Comparison of ENCODE assay signal across 29 cellular contexts in genomic region chr1:232191560-232191959, GRCh38.
"Had no signal": no experiment of that assay in that cellular context is flagged by ENCODE, and none has a peak within 500 bp of the region (broad histone marks: within the 10 kb centered on the region; RNA-seq: fewer than 3 reads in every experiment).

No MANE protein-coding gene starts in this region.

- H3K9me3 ChIP-seq: stomach, suprapubic skin, testis, thoracic aorta, thyroid gland, tibial artery, tibial nerve, transverse colon, upper lobe of left lung, upper lobe of right lung, uterus, vagina had no signal

- FAIRE-seq: urothelium cell line had no signal

- H3K27me3 ChIP-seq: stomach, suprapubic skin, testis, thyroid gland, tibial artery, tibial nerve, transverse colon, upper lobe of left lung, upper lobe of right lung, uterus, vagina had no signal

- DNase-seq: stimulated activated CD4-positive, alpha-beta T cell treated with anti-CD3 and anti-CD28 coated beads, Interleukin-2, amount 100 ng/mL, for 48 hours; stimulated activated CD4-positive, alpha-beta T cell treated with anti-CD3 and anti-CD28 coated beads, Interleukin-4, amount 100 ng/mL, for 1 hour; stimulated activated CD4-positive, alpha-beta T cell treated with anti-CD3 and anti-CD28 coated beads, Interleukin-4, amount 100 ng/mL, for 24 hours; stimulated activated CD4-positive, alpha-beta T cell treated with anti-CD3 and anti-CD28 coated beads, Interleukin-4, amount 100 ng/mL, for 4 hours; stimulated activated CD8-positive, alpha-beta memory T cell treated with anti-CD3 and anti-CD28 coated beads, Interleukin-4, amount 100 ng/mL, for 48 hours; stimulated activated naive B cell treated with anti-CD40 and anti-IgM and Interleukin-4, amounts not matched to agents 10 μg/mL and 1 μg/mL and 100 μg/mL, for 72 hours; stimulated activated naive CD4-positive, alpha-beta T cell; stimulated activated naive CD4-positive, alpha-beta T cell treated with Interleukin-2 at 50 U/mL for 16 hours; stimulated activated naive CD8-positive, alpha-beta T cell treated with anti-CD3 and anti-CD28 coated beads, Interleukin-15, amount 100 ng/mL, for 72 hours; stimulated activated naive CD8-positive, alpha-beta T cell treated with anti-CD3 and anti-CD28 coated beads, Interleukin-15, Interleukin-2, amounts not matched to agents 100 U/mL and 50 U/mL, for 24 hours; stomach; substantia nigra; testis; thyroid gland; tibial artery; transverse colon; trophoblast cell; upper lobe of right lung; uterus had no signal

- H3K36me3 ChIP-seq: stomach, suprapubic skin, thoracic aorta, thyroid gland, tibial artery, tibial nerve, transverse colon, upper lobe of left lung, upper lobe of right lung, uterus, vagina had no signal

- H3K27ac Mint-ChIP-seq: stimulated activated effector memory CD8-positive, alpha-beta T cell treated with anti-CD3 and anti-CD28 coated beads, Interleukin-12 subunit alpha, Interleukin-12 subunit beta, amount 100 ng/mL, for 72 hours; stimulated activated memory B cell treated with anti-CD40 and anti-IgM and Interleukin-4, amounts not matched to agents 10 μg/mL and 1 μg/mL and 100 μg/mL, for 72 hours; stimulated activated naive B cell treated with anti-CD40 and anti-IgM and Interleukin-4, amounts not matched to agents 10 μg/mL and 1 μg/mL and 100 μg/mL, for 72 hours; stimulated activated naive CD8-positive, alpha-beta T cell treated with anti-CD3 and anti-CD28 coated beads, Interleukin-15, amount 100 ng/mL, for 72 hours; stimulated activated naive CD8-positive, alpha-beta T cell treated with anti-CD3 and anti-CD28 coated beads, Interleukin-15, Interleukin-2, amounts not matched to agents 100 ng/mL and 50 ng/mL, for 24 hours; type B pancreatic cell had no signal

- H3K36me3 Mint-ChIP-seq: stimulated activated effector memory CD8-positive, alpha-beta T cell treated with anti-CD3 and anti-CD28 coated beads, Interleukin-12 subunit alpha, Interleukin-12 subunit beta, amount 100 ng/mL, for 72 hours; stimulated activated memory B cell treated with anti-CD40 and anti-IgM and Interleukin-4, amounts not matched to agents 10 μg/mL and 1 μg/mL and 100 μg/mL, for 72 hours; stimulated activated naive B cell treated with anti-CD40 and anti-IgM and Interleukin-4, amounts not matched to agents 10 μg/mL and 1 μg/mL and 100 μg/mL, for 72 hours; type B pancreatic cell had no signal

- H3K27ac ChIP-seq: stomach, suprapubic skin, testis, thoracic aorta, thyroid gland, tibial artery, tibial nerve, transverse colon, upper lobe of left lung, upper lobe of right lung, uterus, vagina had no signal

- H3K9me3 Mint-ChIP-seq: stimulated activated memory B cell treated with anti-CD40 and anti-IgM and Interleukin-4, amounts not matched to agents 10 μg/mL and 1 μg/mL and 100 μg/mL, for 72 hours; stimulated activated naive CD8-positive, alpha-beta T cell treated with anti-CD3 and anti-CD28 coated beads, Interleukin-15, Interleukin-2, amounts not matched to agents 100 ng/mL and 50 ng/mL, for 24 hours; type B pancreatic cell had no signal

- H3K4me1 ChIP-seq: suprapubic skin, testis, tibial artery, transverse colon, upper lobe of right lung, uterus had no signal

- H3K4me3 ChIP-seq: stomach, suprapubic skin, testis, thoracic aorta, thyroid gland, tibial artery, tibial nerve, transverse colon, upper lobe of left lung, upper lobe of right lung, uterus, vagina had no signal

- H3K4me1 Mint-ChIP-seq: stimulated activated effector memory CD8-positive, alpha-beta T cell treated with anti-CD3 and anti-CD28 coated beads, Interleukin-12 subunit alpha, Interleukin-12 subunit beta, amount 100 ng/mL, for 72 hours; stimulated activated memory B cell treated with anti-CD40 and anti-IgM and Interleukin-4, amounts not matched to agents 10 μg/mL and 1 μg/mL and 100 μg/mL, for 72 hours; stimulated activated naive B cell treated with anti-CD40 and anti-IgM and Interleukin-4, amounts not matched to agents 10 μg/mL and 1 μg/mL and 100 μg/mL, for 72 hours; stimulated activated naive CD8-positive, alpha-beta T cell treated with anti-CD3 and anti-CD28 coated beads, Interleukin-15, amount 100 ng/mL, for 72 hours had no signal

- ATAC-seq: stimulated activated effector memory CD8-positive, alpha-beta T cell treated with anti-CD3 and anti-CD28 coated beads, Interleukin-12 subunit alpha, Interleukin-12 subunit beta, amount 100 ng/mL, for 72 hours; stimulated activated memory B cell treated with anti-CD40 and anti-IgM and Interleukin-4, amounts not matched to agents 10 μg/mL and 1 μg/mL and 100 μg/mL, for 72 hours; stimulated activated naive B cell treated with anti-CD40 and anti-IgM and Interleukin-4, amounts not matched to agents 10 μg/mL and 1 μg/mL and 100 μg/mL, for 72 hours; stimulated activated naive CD8-positive, alpha-beta T cell treated with anti-CD3 and anti-CD28 coated beads, Interleukin-15, amount 100 ng/mL, for 72 hours; stimulated activated naive CD8-positive, alpha-beta T cell treated with anti-CD3 and anti-CD28 coated beads, Interleukin-15, Interleukin-2, amounts not matched to agents 100 U/mL and 50 U/mL, for 24 hours; upper lobe of right lung had no signal

- H3K27me3 Mint-ChIP-seq: stimulated activated naive CD8-positive, alpha-beta T cell treated with anti-CD3 and anti-CD28 coated beads, Interleukin-15, Interleukin-2, amounts not matched to agents 100 ng/mL and 50 ng/mL, for 24 hours had no signal

- H3K4me3 Mint-ChIP-seq: stimulated activated effector memory CD8-positive, alpha-beta T cell treated with anti-CD3 and anti-CD28 coated beads, Interleukin-12 subunit alpha, Interleukin-12 subunit beta, amount 100 ng/mL, for 72 hours; stimulated activated memory B cell treated with anti-CD40 and anti-IgM and Interleukin-4, amounts not matched to agents 10 μg/mL and 1 μg/mL and 100 μg/mL, for 72 hours; stimulated activated naive B cell treated with anti-CD40 and anti-IgM and Interleukin-4, amounts not matched to agents 10 μg/mL and 1 μg/mL and 100 μg/mL, for 72 hours; stimulated activated naive CD8-positive, alpha-beta T cell treated with anti-CD3 and anti-CD28 coated beads, Interleukin-15, amount 100 ng/mL, for 72 hours; stimulated activated naive CD8-positive, alpha-beta T cell treated with anti-CD3 and anti-CD28 coated beads, Interleukin-15, Interleukin-2, amounts not matched to agents 100 ng/mL and 50 ng/mL, for 24 hours; type B pancreatic cell had no signal
